In the genomic region with DNA sequence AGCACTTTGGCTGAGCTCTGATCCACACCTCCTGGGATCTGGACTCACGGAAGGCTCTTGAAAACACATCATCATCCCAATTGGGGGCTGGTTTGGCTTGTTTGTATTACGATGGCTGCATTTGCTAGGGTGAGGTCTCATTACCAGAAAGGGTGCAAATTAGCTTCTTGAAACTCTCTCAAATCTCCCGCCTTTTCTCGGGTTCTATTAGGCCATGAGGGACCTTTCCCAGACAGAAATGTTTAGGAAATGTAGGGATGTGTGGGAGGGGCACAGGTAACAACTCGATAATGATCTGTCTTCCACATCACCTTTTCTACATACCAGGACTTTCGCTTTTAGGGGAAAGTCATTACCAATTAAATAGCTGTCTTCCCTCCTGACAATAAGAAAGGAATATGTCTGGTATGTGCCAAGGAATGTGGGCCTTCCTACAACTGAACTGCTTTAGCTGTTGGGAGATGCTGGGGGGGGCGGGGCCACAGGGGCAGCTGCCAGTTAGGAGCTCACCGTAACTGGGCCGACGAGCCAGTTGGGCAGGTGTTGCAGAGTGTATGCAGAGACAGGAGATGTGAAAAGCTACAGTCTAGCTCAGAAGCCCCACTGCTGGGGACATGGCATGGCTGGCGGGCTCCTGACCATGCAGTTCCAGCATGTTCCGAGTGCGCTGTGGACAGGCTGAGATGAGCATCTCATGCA, we compare ENCODE assay signal across 13 cellular contexts.
DNase-seq lines count a peak whose midpoint lies in the region; ATAC-seq and TF ChIP-seq lines count a peak whose summit lies in the region.
"Had no signal": no experiment of that assay in that cellular context is flagged by ENCODE, and none has a peak within 500 bp of the region (broad histone marks: within the 10 kb centered on the region; RNA-seq: fewer than 3 reads in every experiment).

No MANE protein-coding gene starts in this region.

- H3K4me1 ChIP-seq in H9 (ENCODE audit: insufficient read depth, low read length) (peaks cover 4% of the 10 kb centered on the region; the same call in 1 of the 2 replicates), left lung (no peaks in the 10 kb centered on the region)
- H3K4me1 ChIP-seq: testis had no signal

- H4K8ac ChIP-seq in H9 (replicated peaks; ENCODE audit: insufficient read length, low read depth, low read length): no peak overlapping the region

- no peaks in the 10 kb centered on the region; a peak in 1 of 7 replicates for H3K36me3 Mint-ChIP-seq in H9 (ENCODE audit: insufficient read depth in 1 of 3, low read depth in 3 of 3)

- H4K91ac ChIP-seq in H9 (ENCODE audit: insufficient read length, low read depth, low read length): no peak overlapping the region

- no peaks in the 10 kb centered on the region for H3K23me2 ChIP-seq in H9 (ENCODE audit: insufficient read length, low read depth, low read length, poor library complexity, severe bottlenecking)

- no peak overlapping the region for H2AK5ac ChIP-seq in H9 (ENCODE audit: insufficient read length, low read length)

- peak; percentile 41 for ATAC-seq in left lung
- ATAC-seq in GM18505 (IDR thresholded peaks at IDR 0.05; ENCODE audit: unreplicated experiment): no peak

- peak; percentile 11 for DNase-seq in AG10803 (ENCODE audit: low read depth)
- peak; percentile 90 for DNase-seq in H9
- DNase-seq in choroid plexus epithelial cell (ENCODE audit: low read depth): peak; percentile 8
- DNase-seq in left lung: no peak
- no peak for DNase-seq in A172 (ENCODE audit: low spot score)
- no peak for DNase-seq in NK-92 (lab: John Stamatoyannopoulos, UW; ENCODE audit: unreplicated experiment)
- no peak for DNase-seq in activated CD4-positive, CD25-positive, alpha-beta regulatory T cell (lab: John Stamatoyannopoulos, UW)
- DNase-seq: activated CD4-positive, alpha-beta memory T cell treated with anti-CD3 and anti-CD28 coated beads, Interleukin-2, amount 10 ng/mL, durations not matched to agents 7 days and 5 days; NCI-H2029; stimulated activated CD4-positive, alpha-beta T cell treated with anti-CD3 and anti-CD28 coated beads, Interleukin-2, amount 100 ng/mL, for 24 hours; testis had no signal

- H3K27ac Mint-ChIP-seq in H9: peak overlapping the region in 1 of 3 experiments; percentile 85; a peak in 2 of 7 replicates
- H3K27ac Mint-ChIP-seq: activated CD4-positive, alpha-beta memory T cell treated with anti-CD3 and anti-CD28 coated beads, Interleukin-2, amount 10 ng/mL, durations not matched to agents 7 days and 5 days had no signal

- no peak overlapping the region for H2BK20ac ChIP-seq in H9 (ENCODE audit: low read depth, low read length, poor library complexity, severe bottlenecking)

- no peak overlapping the region for H3K56ac ChIP-seq in H9 (ENCODE audit: insufficient read length, low read depth, low read length)

- H3K27ac ChIP-seq in H9 (ENCODE audit: insufficient read length, low read depth, low read length) (no peak overlapping the region), left lung (no peak overlapping the region)
- H3K27ac ChIP-seq: SK-N-MC, testis had no signal

- H3K4me2 ChIP-seq in H9 (ENCODE audit: insufficient read depth, insufficient read length, low read length): peak overlapping the region; percentile 22

- H2BK12ac ChIP-seq in H9 (ENCODE audit: insufficient read length, low read depth, low read length): no peak overlapping the region

- H3K4ac ChIP-seq in H9 (ENCODE audit: low read depth, low read length): no peak overlapping the region

- intact Hi-C loops in left lung (cut with DNase I): no loop called here

- peak overlapping the region in 1 of 2 experiments; percentile 47; a peak in 2 of 5 replicates for H3K4me3 Mint-ChIP-seq in H9
- H3K4me3 Mint-ChIP-seq: activated CD4-positive, alpha-beta memory T cell treated with anti-CD3 and anti-CD28 coated beads, Interleukin-2, amount 10 ng/mL, durations not matched to agents 7 days and 5 days had no signal

- peaks cover 10% of the 10 kb centered on the region for H3K27me3 Mint-ChIP-seq in H9 (ENCODE audit: low read depth)

- no peak for TF ChIP-seq POLR2A in GM18505 (IDR thresholded peaks at IDR 0.05; ENCODE audit: borderline replicate concordance, extremely low read depth, insufficient read depth, insufficient read length)

- H3K23ac ChIP-seq in H9 (ENCODE audit: insufficient read length, low read depth, low read length): no peak overlapping the region

- no peak overlapping the region for H4K5ac ChIP-seq in H9 (ENCODE audit: insufficient read length, low read depth, low read length)

- H3K14ac ChIP-seq in H9 (ENCODE audit: insufficient read depth, low read length): no peak overlapping the region

- H3K4me3 ChIP-seq in AG10803 (ENCODE audit: low read length) (no peak overlapping the region), choroid plexus epithelial cell (ENCODE audit: low read depth, low read length) (no peak overlapping the region), left lung (no peak overlapping the region)
- H3K4me3 ChIP-seq: SK-N-MC, testis had no signal

- no CpG with 5 or more reads among the region's 13 CpGs for WGBS in H9 (ENCODE audit: extremely low coverage, insufficient read length, low lambda C conversion rate)

- H3K9ac ChIP-seq in H9 (ENCODE audit: extremely low read depth, insufficient read length, low read length): no peak overlapping the region

- H3K9me3 Mint-ChIP-seq in H9: peaks cover 0 to 7% of the 10 kb centered on the region in 2 experiments; a peak in 2 of 5 replicates
- H3K9me3 Mint-ChIP-seq: activated CD4-positive, alpha-beta memory T cell treated with anti-CD3 and anti-CD28 coated beads, Interleukin-2, amount 10 ng/mL, durations not matched to agents 7 days and 5 days had no signal

- H3K27me3 ChIP-seq in H9 (ENCODE audit: insufficient read depth, low read length) (no peaks in the 10 kb centered on the region), left lung (peaks cover 0 to 40% of the 10 kb centered on the region in 2 donors)
- H3K27me3 ChIP-seq: testis had no signal

- no peak overlapping the region for H2BK120ac ChIP-seq in H9 (ENCODE audit: low read depth, low read length, poor library complexity, severe bottlenecking)

- no peak for TF ChIP-seq CTCF in AG10803 (conservative IDR thresholded peaks at IDR 0.05; ENCODE audit: low read length)
- TF ChIP-seq CTCF in H9 (conservative IDR thresholded peaks at IDR 0.05): no peak
- no peak for TF ChIP-seq CTCF in choroid plexus epithelial cell (conservative IDR thresholded peaks at IDR 0.05; ENCODE audit: low read depth, low read length)
- TF ChIP-seq CTCF in left lung (IDR thresholded peaks at IDR 0.05): no peak

- peaks cover 33 to 34% of the 10 kb centered on the region in 2 experiments for H3K4me1 Mint-ChIP-seq in H9

- H3K9me3 ChIP-seq in H9 (ENCODE audit: control insufficient read depth, low read depth, low read length) (no peaks in the 10 kb centered on the region), left lung (no peaks in the 10 kb centered on the region)
- H3K9me3 ChIP-seq: testis had no signal

- no peak overlapping the region for H2BK5ac ChIP-seq in H9 (ENCODE audit: insufficient read length, low read length)

- H3K18ac ChIP-seq in H9 (ENCODE audit: insufficient read length, low read depth, low read length): peak overlapping the region; percentile 8

- H3K36me3 ChIP-seq in left lung: no peaks in the 10 kb centered on the region

- no peak overlapping the region for H2BK15ac ChIP-seq in H9 (ENCODE audit: low read depth, low read length)

- H3T11ph ChIP-seq in H9 (ENCODE audit: low read length): no peak overlapping the region

- H3K79me1 ChIP-seq in H9 (ENCODE audit: insufficient read depth, low read depth, low read length, poor library complexity, severe bottlenecking): no peaks in the 10 kb centered on the region

- no peaks in the 10 kb centered on the region for H3K79me2 ChIP-seq in H9 (ENCODE audit: insufficient read depth, low read length)

- H4K20me1 ChIP-seq in H9 (ENCODE audit: control insufficient read depth, insufficient read depth, insufficient read length): no peaks in the 10 kb centered on the region

- H2AFZ ChIP-seq in H9 (ENCODE audit: low read length): no peak overlapping the region

Comparison
In these comparisons a context has a peak if more than half of its experiments do, and no peak if none do; other contexts are left out.
1. DNase-seq: peak in AG10803 (single experiment), H9 (single experiment) and choroid plexus epithelial cell (single experiment); none in left lung (0 of 2), A172 (single experiment), NK-92 (single experiment) and activated CD4-positive, CD25-positive, alpha-beta regulatory T cell (0 of 4).